ENCODE assay signal across 3 cellular contexts in genomic region chr2:145811467-145812162, GRCh38.
TF ChIP-seq lines count a peak whose summit lies in the region.

No MANE protein-coding gene starts in this region.

TF ChIP-seq in SK-N-SH, 30 proteins besides CTCF, POLR2A, EP300 and RAD21 (continued from another document):
- TF ChIP-seq MAX (IDR thresholded peaks at IDR 0.05; ENCODE audit: low read depth) (no peak), ZBTB33 (IDR thresholded peaks at IDR 0.05; ENCODE audit: borderline replicate concordance, low read depth) (no peak), MEF2A (IDR thresholded peaks at IDR 0.05; ENCODE audit: borderline replicate concordance, low read depth) (no peak), GABPA (IDR thresholded peaks at IDR 0.05; ENCODE audit: low read depth) (no peak), FOXJ3 (CRISPR knock-in tag; IDR thresholded peaks at IDR 0.05) (no peak), NRF1 (IDR thresholded peaks at IDR 0.05; ENCODE audit: low read depth, low read length) (no peak), JUND (IDR thresholded peaks at IDR 0.05) (no peak)

TF ChIP-seq in SK-N-SH treated with all-trans-retinoic acid at 6 μM for 48 hours, 23 proteins besides CTCF, POLR2A, EP300 and RAD21 (continued from another document):
- TF ChIP-seq CSRNP3 (CRISPR knock-in tag; IDR thresholded peaks at IDR 0.05): no peak
- no peak for TF ChIP-seq TCF4 (CRISPR knock-in tag; IDR thresholded peaks at IDR 0.05; ENCODE audit: borderline replicate concordance)
- TF ChIP-seq ARNTL (CRISPR knock-in tag; IDR thresholded peaks at IDR 0.05; ENCODE audit: borderline replicate concordance, low read depth): no peak
- TF ChIP-seq RARB (CRISPR knock-in tag; IDR thresholded peaks at IDR 0.05): no peak
- no peak for TF ChIP-seq OSR1 (CRISPR knock-in tag; IDR thresholded peaks at IDR 0.05)
- TF ChIP-seq ZFP30 (CRISPR knock-in tag; IDR thresholded peaks at IDR 0.05): no peak
- TF ChIP-seq ZNF70 (CRISPR knock-in tag; IDR thresholded peaks at IDR 0.05): no peak
- TF ChIP-seq POU6F1 (CRISPR knock-in tag; IDR thresholded peaks at IDR 0.05; ENCODE audit: borderline replicate concordance, low read depth): no peak
- TF ChIP-seq PATZ1 (CRISPR knock-in tag; IDR thresholded peaks at IDR 0.05; ENCODE audit: borderline replicate concordance): no peak
- TF ChIP-seq ZNF8 (CRISPR knock-in tag; IDR thresholded peaks at IDR 0.05): no peak
- TF ChIP-seq ISL1 (CRISPR knock-in tag; IDR thresholded peaks at IDR 0.05): no peak
- no peak for TF ChIP-seq BACH2 (CRISPR knock-in tag; IDR thresholded peaks at IDR 0.05; ENCODE audit: borderline replicate concordance)
- no peak for TF ChIP-seq TSHZ2 (CRISPR knock-in tag; IDR thresholded peaks at IDR 0.05)
- no peak for TF ChIP-seq ZC3H10 (CRISPR knock-in tag; IDR thresholded peaks at IDR 0.05)
- no peak for TF ChIP-seq ESRRG (CRISPR knock-in tag; IDR thresholded peaks at IDR 0.05)
- no peak for TF ChIP-seq TOX (CRISPR knock-in tag; IDR thresholded peaks at IDR 0.05; ENCODE audit: borderline replicate concordance)

TF ChIP-seq in endothelial cell of umbilical vein, 7 proteins besides CTCF, POLR2A, EP300 and RAD21 (continued from another document):
- TF ChIP-seq POLR2AphosphoS5 (IDR thresholded peaks at IDR 0.05; ENCODE audit: insufficient read depth, low read depth, low read length): peak; percentile 58
- peak; percentile 97 for TF ChIP-seq GATA2 (IDR thresholded peaks at IDR 0.05; ENCODE audit: insufficient read depth, insufficient read length, low read depth, low read length)
- TF ChIP-seq FOS (IDR thresholded peaks at IDR 0.05; ENCODE audit: borderline replicate concordance, insufficient read depth, low read length): peak; percentile 79
